Comparison of ENCODE assay signal across 1 cellular context in the genomic region with DNA sequence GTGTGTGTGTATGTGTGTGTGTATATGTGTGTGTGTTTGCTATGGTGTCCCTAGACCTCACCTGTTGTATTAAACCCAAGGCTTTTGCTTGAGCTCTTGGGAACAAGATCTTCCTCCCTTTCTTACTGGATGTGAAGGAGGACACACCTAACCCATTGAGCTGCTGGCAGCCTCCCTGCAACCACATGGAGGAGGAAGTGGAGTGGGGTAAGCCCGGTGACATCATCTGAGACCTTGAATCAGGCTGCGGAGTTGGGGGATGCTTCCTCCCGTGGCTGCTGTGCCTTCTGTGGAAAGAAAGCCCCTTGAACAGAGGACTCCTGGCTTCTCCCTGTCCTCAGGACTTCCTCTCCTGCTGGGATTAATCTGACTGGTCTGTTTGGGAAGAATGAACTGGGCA.
TF ChIP-seq lines count a peak whose summit lies in the region.

No MANE protein-coding gene starts in this region.

TF ChIP-seq in GM12878, 131 proteins besides CTCF, POLR2A, EP300 and RAD21:
- TF ChIP-seq, protein P1, sequence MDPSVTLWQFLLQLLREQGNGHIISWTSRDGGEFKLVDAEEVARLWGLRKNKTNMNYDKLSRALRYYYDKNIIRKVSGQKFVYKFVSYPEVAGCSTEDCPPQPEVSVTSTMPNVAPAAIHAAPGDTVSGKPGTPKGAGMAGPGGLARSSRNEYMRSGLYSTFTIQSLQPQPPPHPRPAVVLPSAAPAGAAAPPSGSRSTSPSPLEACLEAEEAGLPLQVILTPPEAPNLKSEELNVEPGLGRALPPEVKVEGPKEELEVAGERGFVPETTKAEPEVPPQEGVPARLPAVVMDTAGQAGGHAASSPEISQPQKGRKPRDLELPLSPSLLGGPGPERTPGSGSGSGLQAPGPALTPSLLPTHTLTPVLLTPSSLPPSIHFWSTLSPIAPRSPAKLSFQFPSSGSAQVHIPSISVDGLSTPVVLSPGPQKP (IDR thresholded peaks at IDR 0.05; ENCODE audit: low read depth, low read length): no peak
- TF ChIP-seq POLR2AphosphoS2 (IDR thresholded peaks at IDR 0.05; ENCODE audit: low read depth, low read length): no peak
- TF ChIP-seq HDAC6 (IDR thresholded peaks at IDR 0.05; ENCODE audit: unreplicated experiment): no peak
- peak; percentile 46 for TF ChIP-seq RUNX3 (IDR thresholded peaks at IDR 0.05; ENCODE audit: low read length)
- no peak for TF ChIP-seq CHD2 (IDR thresholded peaks at IDR 0.05; ENCODE audit: borderline replicate concordance, low read depth, low read length)
- TF ChIP-seq, protein P2, sequence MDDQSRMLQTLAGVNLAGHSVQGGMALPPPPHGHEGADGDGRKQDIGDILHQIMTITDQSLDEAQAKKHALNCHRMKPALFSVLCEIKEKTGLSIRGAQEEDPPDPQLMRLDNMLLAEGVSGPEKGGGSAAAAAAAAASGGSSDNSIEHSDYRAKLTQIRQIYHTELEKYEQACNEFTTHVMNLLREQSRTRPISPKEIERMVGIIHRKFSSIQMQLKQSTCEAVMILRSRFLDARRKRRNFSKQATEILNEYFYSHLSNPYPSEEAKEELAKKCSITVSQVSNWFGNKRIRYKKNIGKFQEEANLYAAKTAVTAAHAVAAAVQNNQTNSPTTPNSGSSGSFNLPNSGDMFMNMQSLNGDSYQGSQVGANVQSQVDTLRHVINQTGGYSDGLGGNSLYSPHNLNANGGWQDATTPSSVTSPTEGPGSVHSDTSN (IDR thresholded peaks at IDR 0.05; ENCODE audit: insufficient replicate concordance, low read depth, low read length): no peak
- no peak for TF ChIP-seq ASH2L (IDR thresholded peaks at IDR 0.05; ENCODE audit: borderline replicate concordance, low read depth)
- TF ChIP-seq TAF1 (IDR thresholded peaks at IDR 0.05; ENCODE audit: borderline replicate concordance, low read depth, low read length): no peak
- no peak for TF ChIP-seq NBN (IDR thresholded peaks at IDR 0.05)
- TF ChIP-seq ZNF207 (IDR thresholded peaks at IDR 0.05; ENCODE audit: borderline replicate concordance): no peak
- TF ChIP-seq, protein P3, sequence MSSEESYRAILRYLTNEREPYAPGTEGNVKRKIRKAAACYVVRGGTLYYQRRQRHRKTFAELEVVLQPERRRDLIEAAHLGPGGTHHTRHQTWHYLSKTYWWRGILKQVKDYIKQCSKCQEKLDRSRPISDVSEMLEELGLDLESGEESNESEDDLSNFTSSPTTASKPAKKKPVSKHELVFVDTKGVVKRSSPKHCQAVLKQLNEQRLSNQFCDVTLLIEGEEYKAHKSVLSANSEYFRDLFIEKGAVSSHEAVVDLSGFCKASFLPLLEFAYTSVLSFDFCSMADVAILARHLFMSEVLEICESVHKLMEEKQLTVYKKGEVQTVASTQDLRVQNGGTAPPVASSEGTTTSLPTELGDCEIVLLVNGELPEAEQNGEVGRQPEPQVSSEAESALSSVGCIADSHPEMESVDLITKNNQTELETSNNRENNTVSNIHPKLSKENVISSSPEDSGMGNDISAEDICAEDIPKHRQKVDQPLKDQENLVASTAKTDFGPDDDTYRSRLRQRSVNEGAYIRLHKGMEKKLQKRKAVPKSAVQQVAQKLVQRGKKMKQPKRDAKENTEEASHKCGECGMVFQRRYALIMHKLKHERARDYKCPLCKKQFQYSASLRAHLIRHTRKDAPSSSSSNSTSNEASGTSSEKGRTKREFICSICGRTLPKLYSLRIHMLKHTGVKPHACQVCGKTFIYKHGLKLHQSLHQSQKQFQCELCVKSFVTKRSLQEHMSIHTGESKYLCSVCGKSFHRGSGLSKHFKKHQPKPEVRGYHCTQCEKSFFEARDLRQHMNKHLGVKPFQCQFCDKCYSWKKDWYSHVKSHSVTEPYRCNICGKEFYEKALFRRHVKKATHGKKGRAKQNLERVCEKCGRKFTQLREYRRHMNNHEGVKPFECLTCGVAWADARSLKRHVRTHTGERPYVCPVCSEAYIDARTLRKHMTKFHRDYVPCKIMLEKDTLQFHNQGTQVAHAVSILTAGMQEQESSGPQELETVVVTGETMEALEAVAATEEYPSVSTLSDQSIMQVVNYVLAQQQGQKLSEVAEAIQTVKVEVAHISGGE (CRISPR knock-in tag; IDR thresholded peaks at IDR 0.05): no peak
- no peak for TF ChIP-seq TARDBP (IDR thresholded peaks at IDR 0.05; ENCODE audit: borderline replicate concordance)
- TF ChIP-seq ATF7 (IDR thresholded peaks at IDR 0.05; ENCODE audit: low read depth): peak; percentile 32; the same call in 1 of the 2 replicates
- peak; percentile 61; the same call in 1 of the 2 replicates for TF ChIP-seq SPI1 (IDR thresholded peaks at IDR 0.05; ENCODE audit: borderline replicate concordance, insufficient read depth, low read depth, low read length)
- TF ChIP-seq, protein P4, sequence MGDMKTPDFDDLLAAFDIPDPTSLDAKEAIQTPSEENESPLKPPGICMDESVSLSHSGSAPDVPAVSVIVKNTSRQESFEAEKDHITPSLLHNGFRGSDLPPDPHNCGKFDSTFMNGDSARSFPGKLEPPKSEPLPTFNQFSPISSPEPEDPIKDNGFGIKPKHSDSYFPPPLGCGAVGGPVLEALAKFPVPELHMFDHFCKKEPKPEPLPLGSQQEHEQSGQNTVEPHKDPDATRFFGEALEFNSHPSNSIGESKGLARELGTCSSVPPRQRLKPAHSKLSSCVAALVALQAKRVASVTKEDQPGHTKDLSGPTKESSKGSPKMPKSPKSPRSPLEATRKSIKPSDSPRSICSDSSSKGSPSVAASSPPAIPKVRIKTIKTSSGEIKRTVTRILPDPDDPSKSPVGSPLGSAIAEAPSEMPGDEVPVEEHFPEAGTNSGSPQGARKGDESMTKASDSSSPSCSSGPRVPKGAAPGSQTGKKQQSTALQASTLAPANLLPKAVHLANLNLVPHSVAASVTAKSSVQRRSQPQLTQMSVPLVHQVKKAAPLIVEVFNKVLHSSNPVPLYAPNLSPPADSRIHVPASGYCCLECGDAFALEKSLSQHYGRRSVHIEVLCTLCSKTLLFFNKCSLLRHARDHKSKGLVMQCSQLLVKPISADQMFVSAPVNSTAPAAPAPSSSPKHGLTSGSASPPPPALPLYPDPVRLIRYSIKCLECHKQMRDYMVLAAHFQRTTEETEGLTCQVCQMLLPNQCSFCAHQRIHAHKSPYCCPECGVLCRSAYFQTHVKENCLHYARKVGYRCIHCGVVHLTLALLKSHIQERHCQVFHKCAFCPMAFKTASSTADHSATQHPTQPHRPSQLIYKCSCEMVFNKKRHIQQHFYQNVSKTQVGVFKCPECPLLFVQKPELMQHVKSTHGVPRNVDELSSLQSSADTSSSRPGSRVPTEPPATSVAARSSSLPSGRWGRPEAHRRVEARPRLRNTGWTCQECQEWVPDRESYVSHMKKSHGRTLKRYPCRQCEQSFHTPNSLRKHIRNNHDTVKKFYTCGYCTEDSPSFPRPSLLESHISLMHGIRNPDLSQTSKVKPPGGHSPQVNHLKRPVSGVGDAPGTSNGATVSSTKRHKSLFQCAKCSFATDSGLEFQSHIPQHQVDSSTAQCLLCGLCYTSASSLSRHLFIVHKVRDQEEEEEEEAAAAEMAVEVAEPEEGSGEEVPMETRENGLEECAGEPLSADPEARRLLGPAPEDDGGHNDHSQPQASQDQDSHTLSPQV (IDR thresholded peaks at IDR 0.05): no peak
- TF ChIP-seq SUPT20H (IDR thresholded peaks at IDR 0.05; ENCODE audit: borderline replicate concordance, control insufficient read depth, low read depth, low read length): no peak
- TF ChIP-seq ESRRA (IDR thresholded peaks at IDR 0.05; ENCODE audit: low read length): no peak
- TF ChIP-seq, protein P5, sequence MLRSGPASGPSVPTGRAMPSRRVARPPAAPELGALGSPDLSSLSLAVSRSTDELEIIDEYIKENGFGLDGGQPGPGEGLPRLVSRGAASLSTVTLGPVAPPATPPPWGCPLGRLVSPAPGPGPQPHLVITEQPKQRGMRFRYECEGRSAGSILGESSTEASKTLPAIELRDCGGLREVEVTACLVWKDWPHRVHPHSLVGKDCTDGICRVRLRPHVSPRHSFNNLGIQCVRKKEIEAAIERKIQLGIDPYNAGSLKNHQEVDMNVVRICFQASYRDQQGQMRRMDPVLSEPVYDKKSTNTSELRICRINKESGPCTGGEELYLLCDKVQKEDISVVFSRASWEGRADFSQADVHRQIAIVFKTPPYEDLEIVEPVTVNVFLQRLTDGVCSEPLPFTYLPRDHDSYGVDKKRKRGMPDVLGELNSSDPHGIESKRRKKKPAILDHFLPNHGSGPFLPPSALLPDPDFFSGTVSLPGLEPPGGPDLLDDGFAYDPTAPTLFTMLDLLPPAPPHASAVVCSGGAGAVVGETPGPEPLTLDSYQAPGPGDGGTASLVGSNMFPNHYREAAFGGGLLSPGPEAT (IDR thresholded peaks at IDR 0.05; ENCODE audit: low read depth): no peak
- no peak for TF ChIP-seq ZSCAN29 (IDR thresholded peaks at IDR 0.05)
- no peak for TF ChIP-seq STAT1 (conservative IDR thresholded peaks at IDR 0.05)
